Comparison of ENCODE assay signal across 21 cellular contexts in genomic region chr21:14595449-14595848, GRCh38. TPM values are rescaled to one million over a fixed set of nuclear protein-coding genes. Genes with fewer than 3 reads are reported as not detected.
"Had no signal": no experiment of that assay in that cellular context is flagged by ENCODE, and none has a peak within 500 bp of the region (broad histone marks: within the 10 kb centered on the region; RNA-seq: fewer than 3 reads in every experiment).

No MANE protein-coding gene starts in this region.

- DNase-seq: dermis blood vessel endothelial cell; dorsolateral prefrontal cortex; effector CD4-positive, alpha-beta T cell; effector memory CD4-positive, alpha-beta T cell; foreskin keratinocyte; heart left ventricle; hypothalamus; immature natural killer cell; islet precursor cell; kidney; kidney glomerular epithelial cell; left lung; left ventricle myocardium superior; mammary epithelial cell; mesendoderm; midbrain had no signal

- ATAC-seq: foreskin keratinocyte, gastroesophageal sphincter, heart left ventricle, left lung, left ventricle myocardium superior had no signal

- H3K27ac Mint-ChIP-seq: immature natural killer cell, memory B cell had no signal

- H3K4me3 Mint-ChIP-seq: immature natural killer cell, memory B cell had no signal

- H3K27me3 Mint-ChIP-seq: memory B cell had no signal

RNA-seq across cellular contexts. Expression of gene SAMSN1, which starts 49.3 kb away (rescaled TPM):
- total RNA-seq: dermis blood vessel endothelial cell, epithelial cell of proximal tubule, fibroblast of lung, foreskin keratinocyte, mammary epithelial cell, myocyte had no signal
